Comparison of ENCODE assay signal across 1 cellular context in genomic region chr1:155193275-155193990, GRCh38.
A peak's percentile ranks its signal among the peaks of the same experiment; 100 is the strongest.
TF ChIP-seq lines count a peak whose summit lies in the region.

No MANE protein-coding gene starts in this region.

TF ChIP-seq in GM12878, 131 proteins besides CTCF, POLR2A, EP300 and RAD21 (continued from another document):
- TF ChIP-seq IRF3 (IDR thresholded peaks at IDR 0.05) (0 out of 2 replicates have a peak, but pooled peaks have one; percentile 22), PBX3 (IDR thresholded peaks at IDR 0.05; ENCODE audit: insufficient replicate concordance, low read depth, low read length) (no peak), RBBP5 (conservative IDR thresholded peaks at IDR 0.05) (no peak), WRNIP1 (IDR thresholded peaks at IDR 0.05; ENCODE audit: borderline replicate concordance, low read depth, low read length) (no peak), BCL11A (IDR thresholded peaks at IDR 0.05; ENCODE audit: low read depth, low read length) (no peak), PRDM15 (CRISPR knock-in tag; IDR thresholded peaks at IDR 0.05) (no peak)
